28 cellular contexts compared by ENCODE assay signal in genomic region chr2:34178482-34178881, GRCh38.
"Had no signal": no experiment of that assay in that cellular context is flagged by ENCODE, and none has a peak within 500 bp of the region (broad histone marks: within the 10 kb centered on the region; RNA-seq: fewer than 3 reads in every experiment).

No MANE protein-coding gene starts in this region.

- H3K27me3 ChIP-seq: neutrophil, pancreas, spleen, suprapubic skin, testis, tibial artery, transverse colon, upper lobe of right lung, uterus had no signal

- H3K4me3 ChIP-seq: pancreas, psoas muscle, skin epidermis, smooth muscle cell, spleen, suprapubic skin, testis, tibial artery, transverse colon, upper lobe of right lung, uterus had no signal

- H3K27ac ChIP-seq: neutrophil, pancreas, psoas muscle, skin epidermis, spleen, suprapubic skin, testis, tibial artery, transverse colon, upper lobe of right lung, uterus had no signal

- H3K4me1 ChIP-seq: pancreas, psoas muscle, spleen, suprapubic skin, testis, tibial artery, transverse colon, upper lobe of right lung, uterus had no signal

- H3K4me2 ChIP-seq: smooth muscle cell had no signal

- H3K36me3 ChIP-seq: neutrophil, pancreas, spleen, suprapubic skin, tibial artery, transverse colon, upper lobe of right lung, uterus had no signal

- FAIRE-seq: pancreas had no signal

- H3K9me3 ChIP-seq: neutrophil, pancreas, psoas muscle, suprapubic skin, testis, tibial artery, transverse colon, upper lobe of right lung, uterus had no signal

- ATAC-seq: naive thymus-derived CD4-positive, alpha-beta T cell; natural killer cell; pancreas; psoas muscle; right cardiac atrium; sciatic nerve; stimulated activated memory B cell treated with anti-CD40 and anti-IgM and Interleukin-4, amounts not matched to agents 10 μg/mL and 1 μg/mL and 100 μg/mL, for 72 hours; stimulated activated naive CD8-positive, alpha-beta T cell treated with anti-CD3 and anti-CD28 coated beads, Interleukin-15, amount 100 ng/mL, for 72 hours; stimulated activated naive CD8-positive, alpha-beta T cell treated with anti-CD3 and anti-CD28 coated beads, Interleukin-15, Interleukin-2, amounts not matched to agents 100 U/mL and 50 U/mL, for 24 hours; upper lobe of right lung had no signal

- DNase-seq: naive thymus-derived CD4-positive, alpha-beta T cell; natural killer cell; nucleus accumbens; pancreas; posterior cingulate gyrus; psoas muscle; right cardiac atrium; spleen; stimulated activated CD4-positive, alpha-beta T cell treated with anti-CD3 and anti-CD28 coated beads, Interleukin-12 subunit alpha, Interleukin-12 subunit beta, amount 100 ng/mL, for 4 hours; stimulated activated CD4-positive, alpha-beta T cell treated with anti-CD3 and anti-CD28 coated beads, Interleukin-1b, Interleukin-23, amount 100 ng/mL, for 48 hours; stimulated activated CD4-positive, alpha-beta T cell treated with anti-CD3 and anti-CD28 coated beads, Interleukin-4, amount 100 ng/mL, for 1 hour; stimulated activated CD4-positive, alpha-beta T cell treated with anti-CD3 and anti-CD28 coated beads, Interleukin-4, amount 100 ng/mL, for 4 hours; stimulated activated CD8-positive, alpha-beta memory T cell treated with anti-CD3 and anti-CD28 coated beads, Interleukin-4, amount 100 ng/mL, for 48 hours; stimulated activated naive CD4-positive, alpha-beta T cell; stimulated activated naive CD8-positive, alpha-beta T cell treated with anti-CD3 and anti-CD28 coated beads, Interleukin-15, amount 100 ng/mL, for 72 hours; stimulated activated naive CD8-positive, alpha-beta T cell treated with anti-CD3 and anti-CD28 coated beads, Interleukin-15, Interleukin-2, amounts not matched to agents 100 U/mL and 50 U/mL, for 24 hours; substantia nigra; testis; tibial artery; transverse colon; upper lobe of right lung; uterus had no signal
